8 cellular contexts compared by ENCODE assay signal in genomic region chr14:78848234-78848820, GRCh38.
A peak's percentile ranks its signal among the peaks of the same experiment; 100 is the strongest.
DNase-seq lines count a peak whose midpoint lies in the region; ATAC-seq and TF ChIP-seq lines count a peak whose summit lies in the region.

No MANE protein-coding gene starts in this region.

- H3K4me3 ChIP-seq in BE2C (ENCODE audit: low read depth, low read length) = no peak overlapping the region
- H3K4me3 ChIP-seq in WI38 (ENCODE audit: low read depth, low read length) = no peak overlapping the region
- no peak overlapping the region for H3K4me3 ChIP-seq in gastroesophageal sphincter

- TF ChIP-seq CTCF in BE2C (IDR thresholded peaks at IDR 0.05; ENCODE audit: low read depth, low read length) (peak; percentile 90), GM13976 (IDR thresholded peaks at IDR 0.05; ENCODE audit: borderline replicate concordance, control extremely low read depth, extremely low read depth, insufficient read depth, missing control alignments) (peak; percentile 78), WI38 (IDR thresholded peaks at IDR 0.05; ENCODE audit: low read depth, low read length) (peak; percentile 63), gastroesophageal sphincter (IDR thresholded peaks at IDR 0.05) (peak; percentile 51 to 79 (median 66))

- no peak for TF ChIP-seq EP300 in gastroesophageal sphincter (IDR thresholded peaks at IDR 0.05)

- no peak overlapping the region for H3K27ac ChIP-seq in gastroesophageal sphincter

- no peaks in the 10 kb centered on the region for H3K4me1 ChIP-seq in BE2C
- H3K4me1 ChIP-seq in gastroesophageal sphincter = no peaks in the 10 kb centered on the region

- 15 to 18% methylated on average over 6 of the region's 6 CpGs for WGBS in gastroesophageal sphincter (ENCODE audit: low coverage in 1 of 2), 2 donors

- no peak for TF ChIP-seq POLR2A in gastroesophageal sphincter (IDR thresholded peaks at IDR 0.05)

- ATAC-seq in HG02678 (IDR thresholded peaks at IDR 0.05; ENCODE audit: unreplicated experiment) (peak; percentile 93), gastroesophageal sphincter (no peak)

- DNase-seq in BE2C (peak; percentile 43), GM13976 (ENCODE audit: low spot score) (peak; percentile 6), NCI-H1092 treated with DMSO at 0.1 percent for 48 hours (lab: John Stamatoyannopoulos, UW) (peak; percentile 44), renal cortical epithelial cell (ENCODE audit: low read depth) (peak; percentile 40)
- DNase-seq in activated CD4-positive, CD25-positive, alpha-beta regulatory T cell (lab: John Stamatoyannopoulos, UW) = no peak

- no peaks in the 10 kb centered on the region for H3K27me3 ChIP-seq in BE2C
- H3K27me3 ChIP-seq in gastroesophageal sphincter = peaks cover 8% of the 10 kb centered on the region

- H3K36me3 ChIP-seq in BE2C = no peaks in the 10 kb centered on the region
- no peaks in the 10 kb centered on the region for H3K36me3 ChIP-seq in gastroesophageal sphincter

- in situ Hi-C loops in GM13976 (cut with MboI; ENCODE audit: low sequenced_read_pairs, unreplicated experiment) = no loop called here

- H3K9me3 ChIP-seq in BE2C = no peaks in the 10 kb centered on the region
- H3K9me3 ChIP-seq in gastroesophageal sphincter = no peaks in the 10 kb centered on the region

Comparison
In these comparisons a context has a peak if more than half of its experiments do, and no peak if none do; other contexts are left out.
1. DNase-seq: peak in BE2C (single experiment), GM13976 (single experiment), NCI-H1092 treated with DMSO at 0.1 percent for 48 hours (single experiment) and renal cortical epithelial cell (single experiment); none in activated CD4-positive, CD25-positive, alpha-beta regulatory T cell (0 of 4).
2. Peak in every context shown above with its lines, with median percentiles within 50 percentile points of each other: CTCF ChIP-seq.